ENCODE assay signal across 8 cellular contexts in genomic region chr16:54928421-54929089, GRCh38. TPM values are rescaled to one million over a fixed set of nuclear protein-coding genes. Genes with fewer than 3 reads are reported as not detected.
A peak's percentile ranks its signal among the peaks of the same experiment; 100 is the strongest.
DNase-seq lines count a peak whose midpoint lies in the region.

No MANE protein-coding gene starts in this region.

- H3K9me3 ChIP-seq in GM23248 (ENCODE audit: low read depth) = no peaks in the 10 kb centered on the region

- H3K79me2 ChIP-seq in GM23248 (ENCODE audit: insufficient read depth) = peaks cover 78% of the 10 kb centered on the region

- H3K4me1 ChIP-seq in GM23248 (ENCODE audit: insufficient read depth) = peaks cover 27% of the 10 kb centered on the region

- DNase-seq in activated CD4-positive, alpha-beta T cell treated with anti-CD3 and anti-CD28 coated beads for 48 hours = peak; percentile 49
- DNase-seq in activated CD4-positive, alpha-beta T cell treated with anti-CD3 and anti-CD28 coated beads for 1 hour = no peak
- peak; percentile 83 for DNase-seq in GM23248
- peak; percentile 80 for DNase-seq in Jurkat, Clone E6-1 (ENCODE audit: low read depth, low spot score)
- DNase-seq in T1000 (lab: John Stamatoyannopoulos, UW) = peak; percentile 48
- DNase-seq in epithelial cell of prostate (ENCODE audit: low read depth, low spot score) = no peak
- DNase-seq in myocyte (ENCODE audit: low read depth) = peak; percentile 81
- no peak for DNase-seq in foreskin melanocyte

- peak overlapping the region; percentile 96 for H3K9ac ChIP-seq in GM23248

- 0 to 1% methylated on average over 14 to 57 of the region's 99 CpGs for WGBS in GM23248 (ENCODE audit: low coverage in 1 of 2, low lambda C conversion rate in 2 of 2, missing lambda C conversion rate in 2 of 2), 2 experiments

- H2AFZ ChIP-seq in GM23248 = no peak overlapping the region

- H3K27ac ChIP-seq in GM23248 = peak overlapping the region; percentile 96
- H3K27ac ChIP-seq in epithelial cell of prostate = peak overlapping the region; percentile 97

- H3F3A ChIP-seq in GM23248 (ENCODE audit: insufficient read depth) = peaks cover 28% of the 10 kb centered on the region

- H3K4me2 ChIP-seq in GM23248 (ENCODE audit: unreplicated experiment) = no peak overlapping the region

- no peaks in the 10 kb centered on the region for H3K9me2 ChIP-seq in GM23248 (ENCODE audit: insufficient read depth)

- in situ Hi-C loops in GM23248 (cut with MboI) = no loop called here

- peaks cover 10% of the 10 kb centered on the region; the same call in 1 of the 2 replicates for H4K20me1 ChIP-seq in GM23248 (ENCODE audit: insufficient read depth)

- peaks cover under 1% of the 10 kb centered on the region; the same call in 1 of the 2 replicates for H3K36me3 ChIP-seq in GM23248 (ENCODE audit: low read depth)

- peak overlapping the region; percentile 87 for H3K4me3 ChIP-seq in GM23248
- peak overlapping the region; percentile 90 for H3K4me3 ChIP-seq in Jurkat, Clone E6-1 (ENCODE audit: low read length)

- no peaks in the 10 kb centered on the region for H3K27me3 ChIP-seq in GM23248 (replicated peaks; ENCODE audit: insufficient read depth)

RNA-seq across cellular contexts. Expression of gene IRX5, which starts 2.1 kb away (rescaled TPM):
- total RNA-seq in GM23248 (2014; rRNA removed; shearing (Covaris generic)) = 13.9 and 20.6 TPM in 2 replicates
- polyA plus RNA-seq in GM23248 (2016; fragmentation: Nextera tagmentation; extraction: Ambion mirVana) = 2.9 and 3.6 TPM in 2 replicates
- 14.7 TPM for polyA plus RNA-seq in Jurkat, Clone E6-1 (2012; ENCODE audit: insufficient read depth, insufficient read length)
- 12.7 and 14.0 TPM in 2 replicates for total RNA-seq in myocyte
- polyA plus RNA-seq in myocyte (2012) = 6.6 TPM

Comparison
In these comparisons a context has a peak if more than half of its experiments do, and no peak if none do; other contexts are left out.
1. DNase-seq: peak in activated CD4-positive, alpha-beta T cell treated with anti-CD3 and anti-CD28 coated beads for 48 hours (single experiment), GM23248 (single experiment), Jurkat, Clone E6-1 (single experiment), T1000 (single experiment) and myocyte (single experiment); none in activated CD4-positive, alpha-beta T cell treated with anti-CD3 and anti-CD28 coated beads for 1 hour (single experiment), epithelial cell of prostate (single experiment) and foreskin melanocyte (single experiment).